In genomic region chr2:100765481-100765880, GRCh38 we compare ENCODE assay signal across 22 cellular contexts. TPM values are rescaled to one million over a fixed set of nuclear protein-coding genes. Genes with fewer than 3 reads are reported as not detected.
DNase-seq lines count a peak whose midpoint lies in the region; ATAC-seq and TF ChIP-seq lines count a peak whose summit lies in the region.
"Had no signal": no experiment of that assay in that cellular context is flagged by ENCODE, and none has a peak within 500 bp of the region (broad histone marks: within the 10 kb centered on the region; RNA-seq: fewer than 3 reads in every experiment).

No MANE protein-coding gene starts in this region.

- no peak for TF ChIP-seq EP300 in esophagus muscularis mucosa (IDR thresholded peaks at IDR 0.05)

- intact Hi-C loops in A673 (cut with micrococcal nuclease; ENCODE audit: unreplicated experiment) (no loop called here), Panc1 (cut with micrococcal nuclease; ENCODE audit: unreplicated experiment) (no loop called here), thyroid gland (cut with DNase I) (no loop called here), esophagus muscularis mucosa (cut with DNase I) (no loop called here)

- DNase-seq in A673 (ENCODE audit: low spot score), result peak; percentile 26
- DNase-seq in Panc1 (ENCODE audit: low read depth, low spot score), result no peak
- peak; percentile 53 for DNase-seq in fibroblast of the aortic adventitia (ENCODE audit: low read depth)
- DNase-seq in thyroid gland, result peak; percentile 19 to 27
- DNase-seq in esophagus muscularis mucosa (ENCODE audit: extremely low spot score), result no peak
- DNase-seq in stimulated activated CD4-positive, alpha-beta T cell treated with anti-CD3 and anti-CD28 coated beads, Interleukin-2, amount 100 ng/mL, for 48 hours, result no peak
- DNase-seq: C1 segment of cervical spinal cord; CD4-positive, alpha-beta memory T cell; COR-L47; GM23248; H7; KBM-7; MG63; NCI-H1105 treated with DMSO at 0.1 percent for 48 hours; NCI-H146; NCI-H1930; NCI-H2107; NCI-H524; NCI-H748 treated with DMSO at 0.1 percent for 48 hours; SHP77 had no signal

- CTCF ChIA-PET in A673 (lab: Charles Lee) (no interaction called here), Panc1 (lab: Charles Lee) (no interaction called here)

- TF ChIP-seq CTCF in A673 (conservative IDR thresholded peaks at IDR 0.05; ENCODE audit: low read depth, low read length), result no peak
- TF ChIP-seq CTCF in Panc1 (IDR thresholded peaks at IDR 0.05), result no peak
- no peak for TF ChIP-seq CTCF in fibroblast of the aortic adventitia (IDR thresholded peaks at IDR 0.05; ENCODE audit: insufficient read depth, low read length)
- no peak for TF ChIP-seq CTCF in thyroid gland (IDR thresholded peaks at IDR 0.05)
- no peak for TF ChIP-seq CTCF in esophagus muscularis mucosa (IDR thresholded peaks at IDR 0.05)

- H3K27me3 ChIP-seq in A673 (replicated peaks; ENCODE audit: insufficient read depth, low read depth, low read length, poor library complexity) (no peaks in the 10 kb centered on the region), Panc1 (ENCODE audit: control insufficient read depth, insufficient read depth, low read length) (no peaks in the 10 kb centered on the region), thyroid gland (no peaks in the 10 kb centered on the region), esophagus muscularis mucosa (no peaks in the 10 kb centered on the region)
- H3K27me3 ChIP-seq: MG63 had no signal

- H3K36me3 ChIP-seq in A673 (ENCODE audit: insufficient read depth, low read length, poor library complexity, severe bottlenecking), result no peaks in the 10 kb centered on the region
- no peaks in the 10 kb centered on the region for H3K36me3 ChIP-seq in Panc1 (ENCODE audit: control insufficient read depth, insufficient read depth, low read length)
- no peaks in the 10 kb centered on the region for H3K36me3 ChIP-seq in thyroid gland
- no peaks in the 10 kb centered on the region for H3K36me3 ChIP-seq in esophagus muscularis mucosa
- H3K36me3 ChIP-seq: MG63 had no signal

- BruUV-seq in A673 (replicated peaks; lab: Mats Ljungman, UMichigan), result no TSS peak
- BruUV-seq in Panc1 (replicated peaks; lab: Mats Ljungman, UMichigan), result no TSS peak

- H3K27ac ChIP-seq in A673 (ENCODE audit: low read depth, low read length, poor library complexity, severe bottlenecking) (no peak overlapping the region), Panc1 (ENCODE audit: low read length) (peak overlapping the region; percentile 68), thyroid gland (no peak overlapping the region), esophagus muscularis mucosa (replicated peaks in 1 of 4) (peak overlapping the region in 2 of 4 donors; percentile 46 to 82)
- H3K27ac ChIP-seq: GM23248 had no signal

- ATAC-seq in Panc1 (no peak), HG02678 (IDR thresholded peaks at IDR 0.05; ENCODE audit: unreplicated experiment) (no peak)
- ATAC-seq: HepG2 had no signal

- peaks cover 19% of the 10 kb centered on the region for H3K4me1 ChIP-seq in A673 (ENCODE audit: insufficient read depth, low read length, poor library complexity, severe bottlenecking)
- H3K4me1 ChIP-seq in Panc1 (ENCODE audit: control insufficient read depth, insufficient read depth, low read length), result peaks cover 28% of the 10 kb centered on the region
- no peaks in the 10 kb centered on the region for H3K4me1 ChIP-seq in thyroid gland
- peaks cover 0 to 39% (median 36%) of the 10 kb centered on the region in 4 donors for H3K4me1 ChIP-seq in esophagus muscularis mucosa

- TF ChIP-seq POLR2A in thyroid gland (IDR thresholded peaks at IDR 0.05) (no peak), esophagus muscularis mucosa (IDR thresholded peaks at IDR 0.05; ENCODE audit: low read depth) (no peak)

- no peaks in the 10 kb centered on the region for H3K9me3 ChIP-seq in A673 (ENCODE audit: low read depth, low read length, poor library complexity, severe bottlenecking)
- peaks cover 8% of the 10 kb centered on the region; the same call in 1 of the 2 replicates for H3K9me3 ChIP-seq in Panc1 (ENCODE audit: control insufficient read depth, insufficient read depth, low read depth, low read length)
- no peaks in the 10 kb centered on the region for H3K9me3 ChIP-seq in thyroid gland
- no peaks in the 10 kb centered on the region for H3K9me3 ChIP-seq in esophagus muscularis mucosa
- H3K9me3 ChIP-seq: MG63 had no signal

- in situ Hi-C loops in Panc1 (cut with HindIII; ENCODE audit: low pct_unique_long_range_greater_than_20kb, low sequenced_read_pairs), result no loop called here

- H3K4me3 ChIP-seq in A673 (ENCODE audit: low read depth, low read length, poor library complexity, severe bottlenecking), result no peak overlapping the region
- no peak overlapping the region for H3K4me3 ChIP-seq in Panc1 (ENCODE audit: low read depth in 2 of 2, low read length in 2 of 2)
- H3K4me3 ChIP-seq in fibroblast of the aortic adventitia (ENCODE audit: low read depth, low read length), result no peak overlapping the region
- H3K4me3 ChIP-seq in thyroid gland (replicated peaks in 1 of 3), result no peak overlapping the region
- no peak overlapping the region for H3K4me3 ChIP-seq in esophagus muscularis mucosa
- H3K4me3 ChIP-seq: GM23248, MG63 had no signal

- WGBS in thyroid gland, 2 donors, result 13 to 21% methylated on average over 4 of the region's 4 CpGs
- WGBS in esophagus muscularis mucosa, result 27% methylated on average over 4 of the region's 4 CpGs

- POLR2A ChIA-PET in A673 (lab: Charles Lee; ENCODE audit: low non-redundant PET), result no interaction called here
- POLR2A ChIA-PET in Panc1 (lab: Charles Lee), result no interaction called here

RNA-seq across cellular contexts. Expression of gene NPAS2, which starts 54.5 kb away (rescaled TPM):
- 9.4 and 10.8 TPM in 2 replicates for total RNA-seq in A673 (2021)
- 72.8 TPM for total RNA-seq in Panc1 (2021; ENCODE audit: unreplicated experiment)
- 140 TPM for polyA plus RNA-seq in Panc1 (2012; ENCODE audit: insufficient read length)
- total RNA-seq in fibroblast of the aortic adventitia (ENCODE audit: low replicate concordance), result 5.4 and 24.3 TPM in 2 replicates
- 10 to 100 TPM; 12.7 to 22.8 (median 16.1) TPM for total RNA-seq in thyroid gland
- 10 to 100 TPM; 14.1 to 45.8 (median 28.1) TPM for total RNA-seq in esophagus muscularis mucosa

Comparison
In these comparisons a context has a peak if more than half of its experiments do, and no peak if none do; other contexts are left out.
1. DNase-seq: peak in A673 (single experiment), fibroblast of the aortic adventitia (single experiment) and thyroid gland (2 of 2); none in Panc1 (single experiment), esophagus muscularis mucosa (single experiment) and stimulated activated CD4-positive, alpha-beta T cell treated with anti-CD3 and anti-CD28 coated beads, Interleukin-2, amount 100 ng/mL, for 48 hours (0 of 2).